ENCODE assay signal across 1 cellular context in the genomic region with DNA sequence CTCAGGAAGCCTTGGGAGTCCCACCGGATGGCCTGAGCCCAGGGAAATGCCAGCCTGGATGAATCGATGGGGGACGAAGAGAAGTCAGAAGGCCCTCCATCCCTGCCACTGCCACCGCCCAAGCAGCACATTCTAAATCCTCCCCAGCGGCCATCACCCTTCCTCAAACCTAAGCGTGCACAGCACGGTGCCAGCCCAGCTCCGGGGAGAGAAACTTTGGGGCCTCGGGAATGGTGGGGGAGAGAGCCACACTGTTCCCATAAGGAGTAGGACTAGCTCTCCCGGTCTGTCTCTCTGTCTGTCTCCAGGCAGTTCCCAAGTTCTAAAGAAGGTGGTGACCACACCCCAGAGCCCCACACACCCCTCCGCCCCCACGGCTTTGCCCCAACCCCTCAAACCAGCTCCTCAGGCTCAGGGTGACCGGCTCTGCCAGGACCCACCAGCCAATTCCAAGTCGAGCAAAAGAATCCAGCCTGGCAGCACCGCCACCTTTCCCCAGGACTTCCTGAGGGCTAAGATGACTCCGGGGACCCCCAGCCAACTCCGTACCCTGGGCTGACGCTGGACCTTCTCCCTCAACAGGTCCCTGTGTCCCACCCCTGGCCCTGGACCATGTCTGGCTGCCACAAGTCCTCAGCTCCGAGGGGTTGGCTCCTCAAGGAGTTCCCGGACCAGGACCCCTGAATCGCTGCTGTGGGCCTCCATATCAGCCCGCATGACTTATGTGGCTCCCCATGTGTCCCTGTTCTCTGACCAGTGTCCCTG.
A peak's percentile ranks its signal among the peaks of the same experiment; 100 is the strongest.
TF ChIP-seq lines count a peak whose summit lies in the region.

No MANE protein-coding gene starts in this region.

TF ChIP-seq in GM12878, 131 proteins besides CTCF, POLR2A, EP300 and RAD21:
- TF ChIP-seq RFX5 (IDR thresholded peaks at IDR 0.05; ENCODE audit: low read depth, low read length): no peak
- TF ChIP-seq ZZZ3 (IDR thresholded peaks at IDR 0.05; ENCODE audit: control insufficient read depth, insufficient read length, low read depth): no peak
- no peak for TF ChIP-seq CREM (IDR thresholded peaks at IDR 0.05; ENCODE audit: low read depth)
- TF ChIP-seq MLLT1 (IDR thresholded peaks at IDR 0.05): peak; percentile 48
- no peak for TF ChIP-seq CHD4 (IDR thresholded peaks at IDR 0.05)
- no peak for TF ChIP-seq GABPA (IDR thresholded peaks at IDR 0.05; ENCODE audit: low read depth)
- TF ChIP-seq BMI1 (IDR thresholded peaks at IDR 0.05; ENCODE audit: borderline replicate concordance): no peak
- TF ChIP-seq SP1 (IDR thresholded peaks at IDR 0.05; ENCODE audit: low read depth, low read length): no peak
TF ChIP-seq in GM12878: peak in this region for 1.
